Comparison of ENCODE assay signal across 25 cellular contexts in genomic region chr16:83686726-83687125, GRCh38.
"Had no signal": no experiment of that assay in that cellular context is flagged by ENCODE, and none has a peak within 500 bp of the region (broad histone marks: within the 10 kb centered on the region; RNA-seq: fewer than 3 reads in every experiment).

No MANE protein-coding gene starts in this region.

- DNase-seq: colonic mucosa; cortex of kidney; effector CD8-positive, alpha-beta T cell; effector memory CD8-positive, alpha-beta T cell; endodermal cell; foreskin keratinocyte; glutamatergic neuron; heart right ventricle; hippocampal formation; left cardiac atrium; left lung; left ventricle myocardium superior; lower lobe of right lung; mesenchymal stem cell; mucosa of descending colon; naive B cell had no signal

- ATAC-seq: effector memory CD8-positive, alpha-beta T cell; foreskin keratinocyte; gastroesophageal sphincter; heart right ventricle; left cardiac atrium; left lung; left ventricle myocardium superior; lower lobe of right lung; mucosa of descending colon had no signal

- H3K36me3 ChIP-seq: colonic mucosa, esophagus muscularis mucosa, gastroesophageal sphincter, left lung, lower lobe of right lung had no signal

- H3K9me3 Mint-ChIP-seq: dendritic cell treated with granulocyte-macrophage colony-stimulating factor and Interleukin-4, amounts not matched to agents 40 ng/mL and 50 ng/mL, for 4 days; effector memory CD8-positive, alpha-beta T cell; endodermal cell; mesothelial cell of epicardium; naive B cell had no signal

- H3K4me1 ChIP-seq: colonic mucosa, left lung had no signal

- H3K4me3 Mint-ChIP-seq: dendritic cell treated with granulocyte-macrophage colony-stimulating factor and Interleukin-4, amounts not matched to agents 40 ng/mL and 50 ng/mL, for 4 days; effector memory CD8-positive, alpha-beta T cell; endodermal cell; mesothelial cell of epicardium; naive B cell had no signal

- H3K27ac ChIP-seq: colonic mucosa, epithelial cell of prostate, esophagus muscularis mucosa, foreskin keratinocyte, gastroesophageal sphincter, heart right ventricle, left lung, lower lobe of right lung had no signal

- H3K4me3 ChIP-seq: colonic mucosa, esophagus muscularis mucosa, gastroesophageal sphincter, heart right ventricle, left lung, lower lobe of right lung, mucosa of descending colon had no signal

- H3K27me3 ChIP-seq: colonic mucosa, esophagus muscularis mucosa, foreskin keratinocyte, gastroesophageal sphincter, heart right ventricle, left lung had no signal

- H3K9me3 ChIP-seq: colonic mucosa, esophagus muscularis mucosa, gastroesophageal sphincter, heart right ventricle, left lung, lower lobe of right lung, mucosa of descending colon had no signal

- H3K27ac Mint-ChIP-seq: dendritic cell treated with granulocyte-macrophage colony-stimulating factor and Interleukin-4, amounts not matched to agents 40 ng/mL and 50 ng/mL, for 4 days; effector memory CD8-positive, alpha-beta T cell; endodermal cell; mesothelial cell of epicardium had no signal

- H3K36me3 Mint-ChIP-seq: mesothelial cell of epicardium, naive B cell had no signal

- FAIRE-seq: endometrium, frontal cortex, islet of Langerhans, keratinocyte had no signal
